ENCODE assay signal across 18 cellular contexts in genomic region chr4:101033986-101034385, GRCh38.
DNase-seq lines count a peak whose midpoint lies in the region; ATAC-seq and TF ChIP-seq lines count a peak whose summit lies in the region.
"Had no signal": no experiment of that assay in that cellular context is flagged by ENCODE, and none has a peak within 500 bp of the region (broad histone marks: within the 10 kb centered on the region; RNA-seq: fewer than 3 reads in every experiment).

No MANE protein-coding gene starts in this region.

- CTCF ChIA-PET in OCI-LY7 (lab: Charles Lee; ENCODE audit: unreplicated experiment), result no interaction called here

- no peaks in the 10 kb centered on the region for H3K36me3 ChIP-seq in OCI-LY7 (ENCODE audit: insufficient read depth, low read length)

- H3K9me3 Mint-ChIP-seq in glutamatergic neuron (ENCODE audit: unreplicated experiment), result peaks cover 3% of the 10 kb centered on the region
- H3K9me3 Mint-ChIP-seq: activated B cell treated with CpG ODN at 0.5 μM for 24 hours; activated T-helper 17 cell treated with anti-CD3 and anti-CD28 coated beads, Interleukin-2, amount 50 U/mL, for 72 hours had no signal

- H3K4me2 ChIP-seq in OCI-LY7 (ENCODE audit: low read length), result no peak overlapping the region

- POLR2A ChIA-PET in OCI-LY7 (lab: Charles Lee), result interaction anchor here (0.6 kb wide), 1 partner anchor 8 kb away, joined by 3 read pairs; no protein-coding TSS in a partner anchor

- H3K79me2 ChIP-seq in OCI-LY7 (ENCODE audit: insufficient read depth, low read depth, low read length), result no peaks in the 10 kb centered on the region

- intact Hi-C loops in OCI-LY7 (cut with micrococcal nuclease; ENCODE audit: unreplicated experiment), result no loop called here
- intact Hi-C loops in left cardiac atrium (cut with DNase I), result no loop called here

- H2AFZ ChIP-seq in OCI-LY7 (ENCODE audit: low read length), result no peak overlapping the region

- no peaks in the 10 kb centered on the region for H3K9me3 ChIP-seq in OCI-LY7 (ENCODE audit: low read length)
- H3K9me3 ChIP-seq: Caco-2 had no signal

- H3K27ac Mint-ChIP-seq in glutamatergic neuron (ENCODE audit: unreplicated experiment), result no peak overlapping the region
- H3K27ac Mint-ChIP-seq: activated B cell treated with CpG ODN at 0.5 μM for 24 hours; activated T-helper 17 cell treated with anti-CD3 and anti-CD28 coated beads, Interleukin-2, amount 50 U/mL, for 72 hours; T-helper 1 cell treated with Interleukin-12 subunit alpha and Interleukin-12 subunit beta and Interleukin-4 antibody, amounts not matched to agents 30 μg/mL and 1 μg/mL, for 36 hours had no signal

- DNase-seq in ACHN, result peak; percentile 2
- DNase-seq in GM12864 (ENCODE audit: low read depth), result no peak
- DNase-seq in OCI-LY7 (ENCODE audit: low spot score), result no peak
- DNase-seq in glutamatergic neuron, result no peak
- no peak for DNase-seq in GOT3 (lab: John Stamatoyannopoulos, UW)
- no peak for DNase-seq in NCI-H2196 treated with DMSO at 0.1 percent for 48 hours (lab: John Stamatoyannopoulos, UW; ENCODE audit: unreplicated experiment)
- DNase-seq in activated CD4-positive, alpha-beta T cell treated with anti-CD3 and anti-CD28 coated beads for 48 hours, result no peak
- DNase-seq in left cardiac atrium, result no peak
- DNase-seq: activated B cell treated with CpG ODN at 0.5 μM for 24 hours, Caco-2, foreskin fibroblast, GF-D8, NCI-H1436 treated with DMSO at 0.1 percent for 48 hours, NCI-H226, SIG-M5 had no signal

- no peaks in the 10 kb centered on the region for H3K4me1 Mint-ChIP-seq in glutamatergic neuron (ENCODE audit: low read depth, unreplicated experiment)
- H3K4me1 Mint-ChIP-seq: activated B cell treated with CpG ODN at 0.5 μM for 24 hours had no signal

- H4K20me1 ChIP-seq in OCI-LY7 (ENCODE audit: insufficient read depth, low read length), result no peaks in the 10 kb centered on the region

- H3K27ac ChIP-seq in OCI-LY7 (ENCODE audit: low read depth, low read length, poor library complexity, severe bottlenecking), result no peak overlapping the region

- H3K27me3 Mint-ChIP-seq in glutamatergic neuron (ENCODE audit: unreplicated experiment), result no peaks in the 10 kb centered on the region
- H3K27me3 Mint-ChIP-seq: activated B cell treated with CpG ODN at 0.5 μM for 24 hours; activated T-helper 17 cell treated with anti-CD3 and anti-CD28 coated beads, Interleukin-2, amount 50 U/mL, for 72 hours had no signal

- no peak overlapping the region for H3K4me3 ChIP-seq in GM12864 (ENCODE audit: low read depth, low read length)
- no peak overlapping the region for H3K4me3 ChIP-seq in OCI-LY7 (ENCODE audit: low read depth, low read length, poor library complexity, severe bottlenecking)

- in situ Hi-C loops in ACHN (cut with HindIII; ENCODE audit: low pct_ligation_motif_present, low pct_unique_long_range_greater_than_20kb, low sequenced_read_pairs), result no loop called here

- H3K36me3 Mint-ChIP-seq in glutamatergic neuron (ENCODE audit: unreplicated experiment), result no peaks in the 10 kb centered on the region

- no peaks in the 10 kb centered on the region for H3K9me2 ChIP-seq in OCI-LY7 (ENCODE audit: insufficient read depth, low read length)

- no peaks in the 10 kb centered on the region for H3K4me1 ChIP-seq in OCI-LY7 (ENCODE audit: insufficient read depth, low read length, poor library complexity, severe bottlenecking)

- peak; percentile 19 for TF ChIP-seq CTCF in GM12864 (IDR thresholded peaks at IDR 0.05; ENCODE audit: low read depth, low read length, missing control alignments)
- peak; percentile 56 for TF ChIP-seq CTCF in OCI-LY7 (conservative IDR thresholded peaks at IDR 0.05; ENCODE audit: low read length)
- peak; percentile 12 for TF ChIP-seq CTCF in glutamatergic neuron (IDR thresholded peaks at IDR 0.05; ENCODE audit: partially characterized antibody, unreplicated experiment)

- BruUV-seq in OCI-LY7 (replicated peaks; lab: Mats Ljungman, UMichigan), result no TSS peak

- no peak for ATAC-seq in left cardiac atrium
- ATAC-seq: activated T-helper 17 cell treated with anti-CD3 and anti-CD28 coated beads, Interleukin-2, amount 50 U/mL, for 72 hours; sciatic nerve had no signal

- H3K4me3 Mint-ChIP-seq in glutamatergic neuron (ENCODE audit: unreplicated experiment), result no peak overlapping the region
- H3K4me3 Mint-ChIP-seq: activated B cell treated with CpG ODN at 0.5 μM for 24 hours; activated T-helper 17 cell treated with anti-CD3 and anti-CD28 coated beads, Interleukin-2, amount 50 U/mL, for 72 hours; T-helper 1 cell treated with Interleukin-12 subunit alpha and Interleukin-12 subunit beta and Interleukin-4 antibody, amounts not matched to agents 30 μg/mL and 1 μg/mL, for 36 hours had no signal
